Comparison of ENCODE assay signal across 15 cellular contexts in the genomic region with DNA sequence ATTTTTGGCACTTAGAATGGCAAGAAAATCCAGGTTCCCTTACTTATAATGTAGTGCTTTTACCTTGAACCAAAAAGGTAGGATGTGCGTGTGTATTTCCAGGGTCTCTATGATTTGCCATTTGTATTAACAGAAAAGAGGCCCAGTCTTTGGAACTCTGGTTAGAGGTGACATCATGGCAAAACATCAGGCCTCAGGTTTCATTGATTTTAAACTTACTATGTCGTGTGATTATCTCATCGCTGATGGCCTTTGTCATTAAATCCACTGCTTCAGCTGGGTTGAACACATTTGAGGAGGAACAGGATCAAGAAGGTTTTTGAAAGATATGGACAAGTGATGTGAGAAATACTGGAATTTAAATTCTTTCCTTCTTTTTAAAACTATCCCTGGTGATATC.
"Had no signal": no experiment of that assay in that cellular context is flagged by ENCODE, and none has a peak within 500 bp of the region (broad histone marks: within the 10 kb centered on the region; RNA-seq: fewer than 3 reads in every experiment).

No MANE protein-coding gene starts in this region.

- H3K9me3 Mint-ChIP-seq: neural crest cell had no signal

- H3K36me3 ChIP-seq: colonic mucosa, heart left ventricle, right atrium auricular region had no signal

- H3K27ac ChIP-seq: colonic mucosa, foreskin keratinocyte had no signal

- H3K9me3 ChIP-seq: colonic mucosa, heart left ventricle, right atrium auricular region had no signal

- H3K4me3 Mint-ChIP-seq: naive thymus-derived CD4-positive, alpha-beta T cell; neural crest cell had no signal

- ATAC-seq: foreskin keratinocyte; naive thymus-derived CD4-positive, alpha-beta T cell had no signal

- H3K27me3 ChIP-seq: colonic mucosa, foreskin keratinocyte, heart left ventricle, right atrium auricular region had no signal

- DNase-seq: colonic mucosa; dermis blood vessel endothelial cell; foreskin keratinocyte; heart left ventricle; hippocampal formation; kidney glomerular epithelial cell; mesendoderm; naive thymus-derived CD4-positive, alpha-beta T cell; posterior cingulate gyrus; stimulated activated CD4-positive, alpha-beta T cell treated with anti-CD3 and anti-CD28 coated beads, Interleukin-2, amount 100 ng/mL, for 48 hours; stimulated activated naive CD4-positive, alpha-beta T cell treated with Interleukin-2 at 50 U/mL for 16 hours; trophoblast cell had no signal

- H3K27ac Mint-ChIP-seq: naive thymus-derived CD4-positive, alpha-beta T cell had no signal

- H3K4me3 ChIP-seq: colonic mucosa, heart left ventricle, right atrium auricular region, smooth muscle cell had no signal

- H3K36me3 Mint-ChIP-seq: naive thymus-derived CD4-positive, alpha-beta T cell had no signal
